ENCODE assay signal across 18 cellular contexts in genomic region chr1:24526045-24526444, GRCh38. TPM values are rescaled to one million over a fixed set of nuclear protein-coding genes. Genes with fewer than 3 reads are reported as not detected.
DNase-seq lines count a peak whose midpoint lies in the region; ATAC-seq and TF ChIP-seq lines count a peak whose summit lies in the region.
"Had no signal": no experiment of that assay in that cellular context is flagged by ENCODE, and none has a peak within 500 bp of the region (broad histone marks: within the 10 kb centered on the region; RNA-seq: fewer than 3 reads in every experiment).

No MANE protein-coding gene starts in this region.

- H2BK20ac ChIP-seq in H9 (ENCODE audit: low read depth, low read length, poor library complexity, severe bottlenecking) = no peak overlapping the region

- no peaks in the 10 kb centered on the region for H3K23me2 ChIP-seq in H9 (ENCODE audit: insufficient read length, low read depth, low read length, poor library complexity, severe bottlenecking)

- POLR2A ChIA-PET in WTC11 (lab: Charles Lee) = no interaction called here
- POLR2A ChIA-PET in naive thymus-derived CD8-positive, alpha-beta T cell (lab: Charles Lee) = interaction anchor here (0.8 to 4.9 kb wide), 7 partner anchors 10 to 324 kb away, joined by 3 to 77 read pairs (median 5); partner anchors contain the start of genes NIPAL3 and RCAN3

- H2BK120ac ChIP-seq in H9 (ENCODE audit: low read depth, low read length, poor library complexity, severe bottlenecking) = no peak overlapping the region

- H3K4me1 Mint-ChIP-seq in activated T-cell treated with anti-CD3 and anti-CD28 coated beads, Interleukin-2, amount 50 U/mL, for 24 hours (ENCODE audit: low read depth) = peaks cover 61% of the 10 kb centered on the region
- H3K4me1 Mint-ChIP-seq in activated T-cell treated with anti-CD3 and anti-CD28 coated beads, Interleukin-2, amount 50 U/mL, for 4 hours (ENCODE audit: low read depth) = peaks cover 57% of the 10 kb centered on the region
- peaks cover 56% of the 10 kb centered on the region for H3K4me1 Mint-ChIP-seq in stimulated activated naive CD8-positive, alpha-beta T cell treated with anti-CD3 and anti-CD28 coated beads, Interleukin-15, Interleukin-2, amounts not matched to agents 100 ng/mL and 50 ng/mL, for 24 hours (ENCODE audit: low read depth)
- no peaks in the 10 kb centered on the region for H3K4me1 Mint-ChIP-seq in WTC11
- peaks cover 30 to 71% (median 68%) of the 10 kb centered on the region in 4 donors for H3K4me1 Mint-ChIP-seq in naive thymus-derived CD8-positive, alpha-beta T cell
- no peaks in the 10 kb centered on the region; a peak in 1 of 4 replicates for H3K4me1 Mint-ChIP-seq in H9

- H2BK15ac ChIP-seq in H9 (ENCODE audit: low read depth, low read length) = no peak overlapping the region

- no peak overlapping the region for H2AK5ac ChIP-seq in H9 (ENCODE audit: insufficient read length, low read length)

- H3K18ac ChIP-seq in H9 (ENCODE audit: insufficient read length, low read depth, low read length) = no peak overlapping the region

- no peaks in the 10 kb centered on the region for H3K27me3 Mint-ChIP-seq in activated T-cell treated with anti-CD3 and anti-CD28 coated beads, Interleukin-2, amount 50 U/mL, for 24 hours
- no peaks in the 10 kb centered on the region for H3K27me3 Mint-ChIP-seq in activated T-cell treated with anti-CD3 and anti-CD28 coated beads, Interleukin-2, amount 50 U/mL, for 4 hours (ENCODE audit: low read depth)
- no peaks in the 10 kb centered on the region for H3K27me3 Mint-ChIP-seq in stimulated activated naive CD8-positive, alpha-beta T cell treated with anti-CD3 and anti-CD28 coated beads, Interleukin-15, Interleukin-2, amounts not matched to agents 100 ng/mL and 50 ng/mL, for 24 hours
- H3K27me3 Mint-ChIP-seq in WTC11 (ENCODE audit: low read depth) (no peaks in the 10 kb centered on the region), H9 (ENCODE audit: low read depth) (no peaks in the 10 kb centered on the region)
- no peaks in the 10 kb centered on the region for H3K27me3 Mint-ChIP-seq in naive thymus-derived CD8-positive, alpha-beta T cell

- H3K4ac ChIP-seq in H9 (ENCODE audit: low read depth, low read length) = no peak overlapping the region

- no peak overlapping the region for H3K9ac ChIP-seq in H9 (ENCODE audit: extremely low read depth, insufficient read length, low read length)

- no peaks in the 10 kb centered on the region for H3K9me3 ChIP-seq in H9 (ENCODE audit: control insufficient read depth, low read depth, low read length)

- H2AFZ ChIP-seq in H9 (ENCODE audit: low read length) = no peak overlapping the region

- H3K36me3 Mint-ChIP-seq in activated T-cell treated with anti-CD3 and anti-CD28 coated beads, Interleukin-2, amount 50 U/mL, for 24 hours (ENCODE audit: low read depth) = peaks cover 50% of the 10 kb centered on the region
- H3K36me3 Mint-ChIP-seq in activated T-cell treated with anti-CD3 and anti-CD28 coated beads, Interleukin-2, amount 50 U/mL, for 4 hours (ENCODE audit: insufficient read depth) = peaks cover 15% of the 10 kb centered on the region
- H3K36me3 Mint-ChIP-seq in stimulated activated naive CD8-positive, alpha-beta T cell treated with anti-CD3 and anti-CD28 coated beads, Interleukin-15, Interleukin-2, amounts not matched to agents 100 ng/mL and 50 ng/mL, for 24 hours (ENCODE audit: low read depth) = peaks cover 15% of the 10 kb centered on the region
- H3K36me3 Mint-ChIP-seq in WTC11 (peaks cover under 1% of the 10 kb centered on the region; the same call in 1 of the 2 replicates), H9 (ENCODE audit: insufficient read depth in 1 of 3, low read depth in 3 of 3) (no peaks in the 10 kb centered on the region)
- peaks cover 0 to 75% (median 14%) of the 10 kb centered on the region in 3 donors for H3K36me3 Mint-ChIP-seq in naive thymus-derived CD8-positive, alpha-beta T cell

- H3K27ac Mint-ChIP-seq in activated T-cell treated with anti-CD3 and anti-CD28 coated beads, Interleukin-2, amount 50 U/mL, for 24 hours = peak overlapping the region; percentile 22
- H3K27ac Mint-ChIP-seq in stimulated activated naive CD8-positive, alpha-beta T cell treated with anti-CD3 and anti-CD28 coated beads, Interleukin-15, Interleukin-2, amounts not matched to agents 100 ng/mL and 50 ng/mL, for 24 hours = peak overlapping the region; percentile 68
- H3K27ac Mint-ChIP-seq in WTC11 (no peak overlapping the region), H9 (no peak overlapping the region)
- H3K27ac Mint-ChIP-seq in naive thymus-derived CD8-positive, alpha-beta T cell = peak overlapping the region; percentile 66 to 94 (median 90)
- H3K27ac Mint-ChIP-seq: HFFc6 had no signal

- no peak overlapping the region for H3K23ac ChIP-seq in H9 (ENCODE audit: insufficient read length, low read depth, low read length)

- H3K4me2 ChIP-seq in H9 (ENCODE audit: insufficient read depth, insufficient read length, low read length) = no peak overlapping the region

- H3K27me3 ChIP-seq in H9 (ENCODE audit: insufficient read depth, low read length) = no peaks in the 10 kb centered on the region

- H3T11ph ChIP-seq in H9 (ENCODE audit: low read length) = no peak overlapping the region

- H4K20me1 ChIP-seq in H9 (ENCODE audit: control insufficient read depth, insufficient read depth, insufficient read length) = no peaks in the 10 kb centered on the region

- no peak overlapping the region for H3K56ac ChIP-seq in H9 (ENCODE audit: insufficient read length, low read depth, low read length)

- no peaks in the 10 kb centered on the region for H3K79me2 ChIP-seq in H9 (ENCODE audit: insufficient read depth, low read length)

- H3K4me1 ChIP-seq in H9 (ENCODE audit: insufficient read depth, low read length) = no peaks in the 10 kb centered on the region

- no peak overlapping the region for H4K5ac ChIP-seq in H9 (ENCODE audit: insufficient read length, low read depth, low read length)

- H4K91ac ChIP-seq in H9 (ENCODE audit: insufficient read length, low read depth, low read length) = no peak overlapping the region

- no peak overlapping the region for H2BK12ac ChIP-seq in H9 (ENCODE audit: insufficient read length, low read depth, low read length)

- CTCF ChIA-PET in WTC11 (lab: Charles Lee) = interaction anchor here (0.7 to 2.0 kb wide), 11 partner anchors 10 to 111 kb away, joined by 3 to 10 read pairs (median 4); partner anchors contain the start of genes NIPAL3 and RCAN3

- DNase-seq in activated T-cell treated with anti-CD3 and anti-CD28 coated beads, Interleukin-2, amount 50 U/mL, for 24 hours = no peak
- DNase-seq in activated T-cell treated with anti-CD3 and anti-CD28 coated beads, Interleukin-2, amount 50 U/mL, for 4 hours = no peak
- DNase-seq in stimulated activated naive CD8-positive, alpha-beta T cell treated with anti-CD3 and anti-CD28 coated beads, Interleukin-15, Interleukin-2, amounts not matched to agents 100 U/mL and 50 U/mL, for 24 hours = no peak
- DNase-seq in WTC11 (ENCODE audit: low spot score) = no peak
- no peak for DNase-seq in naive thymus-derived CD8-positive, alpha-beta T cell
- DNase-seq in H9 = no peak
- DNase-seq in amygdala (lab: John Stamatoyannopoulos, UW) = no peak
- DNase-seq: DMS79, HFFc6, NCI-H1417 treated with DMSO at 0.1 percent for 48 hours, NCI-H187 treated with DMSO at 0.1 percent for 48 hours, NCI-H226, SIG-M5 had no signal

- H3K4me3 Mint-ChIP-seq in activated T-cell treated with anti-CD3 and anti-CD28 coated beads, Interleukin-2, amount 50 U/mL, for 24 hours = no peak overlapping the region
- H3K4me3 Mint-ChIP-seq in activated T-cell treated with anti-CD3 and anti-CD28 coated beads, Interleukin-2, amount 50 U/mL, for 4 hours = no peak overlapping the region
- no peak overlapping the region for H3K4me3 Mint-ChIP-seq in stimulated activated naive CD8-positive, alpha-beta T cell treated with anti-CD3 and anti-CD28 coated beads, Interleukin-15, Interleukin-2, amounts not matched to agents 100 ng/mL and 50 ng/mL, for 24 hours
- H3K4me3 Mint-ChIP-seq in WTC11 (no peak overlapping the region), H9 (no peak overlapping the region)
- peak overlapping the region in 8 of 10 donors; percentile 20 to 72 (median 62) for H3K4me3 Mint-ChIP-seq in naive thymus-derived CD8-positive, alpha-beta T cell
- H3K4me3 Mint-ChIP-seq: HFFc6 had no signal

- no peak overlapping the region for H4K8ac ChIP-seq in H9 (replicated peaks; ENCODE audit: insufficient read length, low read depth, low read length)

- no peak overlapping the region for H2BK5ac ChIP-seq in H9 (ENCODE audit: insufficient read length, low read length)

- H3K27ac ChIP-seq in H9 (ENCODE audit: insufficient read length, low read depth, low read length) = no peak overlapping the region

- H3K79me1 ChIP-seq in H9 (ENCODE audit: insufficient read depth, low read depth, low read length, poor library complexity, severe bottlenecking) = no peaks in the 10 kb centered on the region

- H3K14ac ChIP-seq in H9 (ENCODE audit: insufficient read depth, low read length) = no peak overlapping the region

- WGBS in H9 (ENCODE audit: extremely low coverage, insufficient read length, low lambda C conversion rate) = no CpG with 5 or more reads among the region's 7 CpGs

- H3K9me3 Mint-ChIP-seq in activated T-cell treated with anti-CD3 and anti-CD28 coated beads, Interleukin-2, amount 50 U/mL, for 24 hours = no peaks in the 10 kb centered on the region
- no peaks in the 10 kb centered on the region for H3K9me3 Mint-ChIP-seq in activated T-cell treated with anti-CD3 and anti-CD28 coated beads, Interleukin-2, amount 50 U/mL, for 4 hours
- no peaks in the 10 kb centered on the region for H3K9me3 Mint-ChIP-seq in stimulated activated naive CD8-positive, alpha-beta T cell treated with anti-CD3 and anti-CD28 coated beads, Interleukin-15, Interleukin-2, amounts not matched to agents 100 ng/mL and 50 ng/mL, for 24 hours
- no peaks in the 10 kb centered on the region for H3K9me3 Mint-ChIP-seq in WTC11
- no peaks in the 10 kb centered on the region for H3K9me3 Mint-ChIP-seq in naive thymus-derived CD8-positive, alpha-beta T cell
- no peaks in the 10 kb centered on the region for H3K9me3 Mint-ChIP-seq in H9
- H3K9me3 Mint-ChIP-seq: HFFc6 had no signal

- ATAC-seq in activated T-cell treated with anti-CD3 and anti-CD28 coated beads, Interleukin-2, amount 50 U/mL, for 4 hours = no peak
- no peak for ATAC-seq in stimulated activated naive CD8-positive, alpha-beta T cell treated with anti-CD3 and anti-CD28 coated beads, Interleukin-15, Interleukin-2, amounts not matched to agents 100 U/mL and 50 U/mL, for 24 hours
- no peak for ATAC-seq in WTC11
- ATAC-seq in naive thymus-derived CD8-positive, alpha-beta T cell = no peak

- no peak for TF ChIP-seq CTCF in WTC11 (IDR thresholded peaks at IDR 0.05)
- TF ChIP-seq CTCF in H9 (conservative IDR thresholded peaks at IDR 0.05) = no peak

RNA-seq across cellular contexts. Expression of gene RCAN3, which starts 23.4 kb away (rescaled TPM):
- 10 to 100 TPM; 45.0 to 51.7 (median 47.4) TPM for total RNA-seq in activated T-cell treated with anti-CD3 and anti-CD28 coated beads, Interleukin-2, amount 50 U/mL, for 4 hours
- total RNA-seq in WTC11 (2021) (16.9 to 23.3 TPM (median 16.9 TPM) in 3 replicates), H9 (2021) (13.0 TPM in 2 replicates)
- 100 to 1,000 TPM; 212 to 217 TPM for total RNA-seq in naive thymus-derived CD8-positive, alpha-beta T cell
- polyA plus RNA-seq in naive thymus-derived CD8-positive, alpha-beta T cell = 100 to 1,000 TPM; 103 to 152 (median 150) TPM

RNA-seq across cellular contexts. Expression of gene NCMAP, which starts 29.8 kb away (rescaled TPM):
- under 1 TPM in 2 of 3 donors, not detected in 1; 0.08 to 0.10 TPM for total RNA-seq in activated T-cell treated with anti-CD3 and anti-CD28 coated beads, Interleukin-2, amount 50 U/mL, for 4 hours
- total RNA-seq in WTC11 (2021) (0.26 to 0.41 TPM (median 0.39 TPM) in 3 replicates), H9 (2021) (0.33 and 0.35 TPM in 2 replicates)
- under 1 TPM in 1 of 2 experiments, not detected in 1; 0.21 TPM for total RNA-seq in naive thymus-derived CD8-positive, alpha-beta T cell
- under 1 TPM in 2 of 3 donors, not detected in 1; 0.03 to 0.09 TPM for polyA plus RNA-seq in naive thymus-derived CD8-positive, alpha-beta T cell
- total RNA-seq: H4, HFFc6, M059J, RPMI7951 had no signal
- polyA plus RNA-seq: BJ had no signal

Comparison
In these comparisons a context has a peak if more than half of its experiments do, and no peak if none do; other contexts are left out.
1. H3K27ac Mint-ChIP-seq: peak in activated T-cell treated with anti-CD3 and anti-CD28 coated beads, Interleukin-2, amount 50 U/mL, for 24 hours (single experiment), stimulated activated naive CD8-positive, alpha-beta T cell treated with anti-CD3 and anti-CD28 coated beads, Interleukin-15, Interleukin-2, amounts not matched to agents 100 ng/mL and 50 ng/mL, for 24 hours (single experiment) and naive thymus-derived CD8-positive, alpha-beta T cell (10 of 10); none in WTC11 (single experiment) and H9 (0 of 3).
2. H3K4me3 Mint-ChIP-seq: peak in naive thymus-derived CD8-positive, alpha-beta T cell (8 of 10); none in activated T-cell treated with anti-CD3 and anti-CD28 coated beads, Interleukin-2, amount 50 U/mL, for 24 hours (single experiment), activated T-cell treated with anti-CD3 and anti-CD28 coated beads, Interleukin-2, amount 50 U/mL, for 4 hours (single experiment), stimulated activated naive CD8-positive, alpha-beta T cell treated with anti-CD3 and anti-CD28 coated beads, Interleukin-15, Interleukin-2, amounts not matched to agents 100 ng/mL and 50 ng/mL, for 24 hours (single experiment), WTC11 (single experiment) and H9 (0 of 2).